21 cellular contexts compared by ENCODE assay signal in the genomic region with DNA sequence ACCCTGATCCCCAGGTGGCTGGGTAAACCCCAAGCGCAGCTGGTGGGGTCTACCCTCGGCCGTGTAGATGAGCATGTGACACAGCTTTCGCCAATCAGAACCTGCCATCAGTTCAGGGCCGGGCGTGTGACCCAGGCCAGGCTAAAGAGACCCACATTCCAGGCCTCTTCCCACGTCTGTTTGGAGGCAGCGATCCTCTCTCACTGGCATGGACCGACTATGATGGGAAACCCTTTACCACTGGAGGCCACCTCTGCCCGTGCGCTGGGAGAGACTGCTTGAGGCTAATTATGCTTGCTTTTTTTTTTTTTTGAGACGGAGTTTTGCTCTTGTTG. TPM values are rescaled to one million over a fixed set of nuclear protein-coding genes. Genes with fewer than 3 reads are reported as not detected.
DNase-seq lines count a peak whose midpoint lies in the region; ATAC-seq and TF ChIP-seq lines count a peak whose summit lies in the region.
"Had no signal": no experiment of that assay in that cellular context is flagged by ENCODE, and none has a peak within 500 bp of the region (broad histone marks: within the 10 kb centered on the region; RNA-seq: fewer than 3 reads in every experiment).

No MANE protein-coding gene starts in this region.

- no peaks in the 10 kb centered on the region for H3K4me1 Mint-ChIP-seq in MCF 10A (ENCODE audit: insufficient read depth, unreplicated experiment)

- H3K9me3 ChIP-seq in HEK293 (ENCODE audit: control insufficient read depth, insufficient read depth, low read depth, low read length) (no peaks in the 10 kb centered on the region), neuronal stem cell (replicated peaks in 1 of 2; ENCODE audit: control insufficient read depth in 2 of 2, insufficient read depth in 1 of 2, low read depth in 1 of 2, low read length in 2 of 2) (peaks cover 11 to 14% of the 10 kb centered on the region in 2 donors)
- H3K9me3 ChIP-seq: A549, Caco-2 had no signal

- H3K4me2 ChIP-seq in neuronal stem cell (ENCODE audit: insufficient read depth, low read length, poor library complexity, severe bottlenecking), result no peak overlapping the region
- H3K4me2 ChIP-seq: A549 had no signal

- no TSS peak for BruUV-seq in MCF 10A (replicated peaks; lab: Mats Ljungman, UMichigan)

- H3K27ac Mint-ChIP-seq in activated naive CD4-positive, alpha-beta T cell treated with anti-CD3 and anti-CD28 coated beads, Interleukin-2, amount 50 U/mL, for 72 hours, result no peak overlapping the region
- no peak overlapping the region for H3K27ac Mint-ChIP-seq in MCF 10A (ENCODE audit: low read depth, unreplicated experiment)
- H3K27ac Mint-ChIP-seq: CD4-positive, alpha-beta T cell; HFFc6 had no signal

- intact Hi-C loops in MCF 10A (cut with micrococcal nuclease), result no loop called here

- no peak overlapping the region for H3K23ac ChIP-seq in neuronal stem cell (ENCODE audit: low read depth, low read length, poor library complexity)

- no peak overlapping the region for H3K18ac ChIP-seq in neuronal stem cell (ENCODE audit: low read length)

- no peaks in the 10 kb centered on the region for H3K27me3 ChIP-seq in neuronal stem cell (ENCODE audit: control insufficient read depth in 3 of 3, insufficient read depth in 3 of 3, low read depth in 1 of 3, low read length in 3 of 3)

- no peak overlapping the region for H3K4ac ChIP-seq in neuronal stem cell (ENCODE audit: low read length)

- no peak overlapping the region for H3K14ac ChIP-seq in neuronal stem cell (ENCODE audit: low read length)

- no peak overlapping the region for H2BK120ac ChIP-seq in neuronal stem cell (ENCODE audit: low read depth, low read length)

- H4K8ac ChIP-seq in neuronal stem cell (ENCODE audit: low read depth, low read length), result no peak overlapping the region

- TF ChIP-seq CTCF in HEK293 (tag by site-specific recombination; IDR thresholded peaks at IDR 0.05) (no peak), MCF 10A (IDR thresholded peaks at IDR 0.05; ENCODE audit: unreplicated experiment) (no peak)

- H3K4me3 Mint-ChIP-seq in MCF 10A (ENCODE audit: unreplicated experiment), result no peak overlapping the region
- H3K4me3 Mint-ChIP-seq: CD4-positive, alpha-beta T cell; HFFc6 had no signal

- H3K79me1 ChIP-seq in neuronal stem cell (ENCODE audit: low read depth, low read length), result peaks cover 1% of the 10 kb centered on the region

- H2AK5ac ChIP-seq in neuronal stem cell (ENCODE audit: low read depth, low read length), result no peak overlapping the region

- POLR2A ChIA-PET in HEK293 (lab: Yijun Ruan, JAX), result no interaction called here
- POLR2A ChIA-PET in MCF 10A (lab: Yijun Ruan, JAX), result interaction anchor here (1.0 kb wide), 1 partner anchor 55 kb away, joined by 3 read pairs; no protein-coding TSS in a partner anchor

- peaks cover 22 to 23% of the 10 kb centered on the region in 2 donors for H3K36me3 Mint-ChIP-seq in activated naive CD4-positive, alpha-beta T cell treated with anti-CD3 and anti-CD28 coated beads, Interleukin-2, amount 50 U/mL, for 72 hours
- H3K36me3 Mint-ChIP-seq in MCF 10A (ENCODE audit: insufficient read depth, unreplicated experiment), result peaks cover 34% of the 10 kb centered on the region

- H2BK15ac ChIP-seq in neuronal stem cell (ENCODE audit: low read length), result peak overlapping the region; percentile 40

- H2BK12ac ChIP-seq in neuronal stem cell (ENCODE audit: low read length), result no peak overlapping the region

- H3K4me1 ChIP-seq in HEK293 (ENCODE audit: control insufficient read depth, insufficient read depth, low read length) (no peaks in the 10 kb centered on the region), neuronal stem cell (ENCODE audit: control insufficient read depth in 2 of 2, insufficient read depth in 1 of 2, low read depth in 1 of 2, low read length in 2 of 2) (no peaks in the 10 kb centered on the region)
- H3K4me1 ChIP-seq: A549, Caco-2 had no signal

- CTCF ChIA-PET in HEK293 (lab: Yijun Ruan, JAX) (no interaction called here), MCF 10A (lab: Yijun Ruan, JAX) (interaction anchor here (0.5 to 1.4 kb wide), 4 partner anchors 22 to 246 kb away, joined by 3 to 4 read pairs (median 4); no protein-coding TSS in a partner anchor)

- WGBS in neuronal stem cell (ENCODE audit: extremely low coverage in 2 of 2, insufficient read length in 2 of 2, insufficient replicate concordance in 1 of 2), 2 donors, result no CpG with 5 or more reads among the region's 12 CpGs

- H2AFZ ChIP-seq in neuronal stem cell (ENCODE audit: low read length), result no peak overlapping the region
- H2AFZ ChIP-seq: GM23248 had no signal

- no peak overlapping the region for H4K91ac ChIP-seq in neuronal stem cell (ENCODE audit: low read depth, low read length, poor library complexity)

- peaks cover 0 to 86% of the 10 kb centered on the region in 2 experiments; a peak in 1 of 3 replicates for H3K36me3 ChIP-seq in HEK293 (ENCODE audit: control insufficient read depth in 2 of 2, insufficient read depth in 1 of 2, low read length in 2 of 2)
- peaks cover 20 to 86% of the 10 kb centered on the region in 2 donors for H3K36me3 ChIP-seq in neuronal stem cell (replicated peaks in 1 of 2; ENCODE audit: control insufficient read depth in 2 of 2, insufficient read depth in 2 of 2, low read length in 2 of 2)

- no peaks in the 10 kb centered on the region for H3K9me3 Mint-ChIP-seq in activated naive CD4-positive, alpha-beta T cell treated with anti-CD3 and anti-CD28 coated beads, Interleukin-2, amount 50 U/mL, for 72 hours
- no peaks in the 10 kb centered on the region for H3K9me3 Mint-ChIP-seq in MCF 10A (ENCODE audit: unreplicated experiment)
- H3K9me3 Mint-ChIP-seq: CD4-positive, alpha-beta T cell; HFFc6 had no signal

- no peaks in the 10 kb centered on the region for H3K27me3 Mint-ChIP-seq in MCF 10A (ENCODE audit: insufficient read depth, unreplicated experiment)
- H3K27me3 Mint-ChIP-seq: CD4-positive, alpha-beta T cell had no signal

- H3K9ac ChIP-seq in neuronal stem cell (ENCODE audit: low read depth, low read length, poor library complexity), result no peak overlapping the region
- H3K9ac ChIP-seq: GM23248 had no signal

- H3K4me3 ChIP-seq in HEK293 (ENCODE audit: low read depth, low read length) (no peak overlapping the region), neuronal stem cell (ENCODE audit: low read length in 2 of 2) (no peak overlapping the region)
- H3K4me3 ChIP-seq: A549, GM23248 had no signal

- H3K27ac ChIP-seq in HEK293 (ENCODE audit: extremely low read depth, low read depth, low read length) (no peak overlapping the region), neuronal stem cell (replicated peaks; ENCODE audit: low read length) (no peak overlapping the region), substantia nigra (ENCODE audit: low read depth, low read length, poor library complexity, severe bottlenecking) (peak overlapping the region; percentile 71)
- H3K27ac ChIP-seq: 22Rv1, A549, C4-2B, GM23248, HL-60 had no signal

- DNase-seq in activated effector memory CD4-positive, alpha-beta T cell treated with anti-CD3 and anti-CD28 coated beads, Interleukin-2, amount 50 U/mL, for 16 hours, result peak; percentile 10
- DNase-seq in activated effector memory CD4-positive, alpha-beta T cell treated with Interleukin-2 at 50 U/mL for 16 hours, result no peak
- DNase-seq in neuronal stem cell (ENCODE audit: low spot score) (no peak), substantia nigra (lab: John Stamatoyannopoulos, UW) (no peak), MCF 10A (ENCODE audit: unreplicated experiment) (no peak), glomerular visceral epithelial cell (ENCODE audit: extremely low spot score) (no peak)
- no peak for DNase-seq in activated naive CD4-positive, alpha-beta T cell treated with anti-CD3 and anti-CD28 coated beads, Interleukin-2, amount 50 U/mL, for 72 hours (ENCODE audit: low spot score in 2 of 2)
- DNase-seq: AML-193, DMS153, DMS79, GDM1, GM23248, HCEC 1CT, HFFc6 had no signal

- ATAC-seq in activated naive CD4-positive, alpha-beta T cell treated with anti-CD3 and anti-CD28 coated beads, Interleukin-2, amount 50 U/mL, for 72 hours, result no peak

- H2BK5ac ChIP-seq in neuronal stem cell (ENCODE audit: low read length), result no peak overlapping the region

TF ChIP-seq in HEK293, 187 proteins besides CTCF, POLR2A, EP300 and RAD21 (continues in another document):
- TF ChIP-seq, protein P1, sequence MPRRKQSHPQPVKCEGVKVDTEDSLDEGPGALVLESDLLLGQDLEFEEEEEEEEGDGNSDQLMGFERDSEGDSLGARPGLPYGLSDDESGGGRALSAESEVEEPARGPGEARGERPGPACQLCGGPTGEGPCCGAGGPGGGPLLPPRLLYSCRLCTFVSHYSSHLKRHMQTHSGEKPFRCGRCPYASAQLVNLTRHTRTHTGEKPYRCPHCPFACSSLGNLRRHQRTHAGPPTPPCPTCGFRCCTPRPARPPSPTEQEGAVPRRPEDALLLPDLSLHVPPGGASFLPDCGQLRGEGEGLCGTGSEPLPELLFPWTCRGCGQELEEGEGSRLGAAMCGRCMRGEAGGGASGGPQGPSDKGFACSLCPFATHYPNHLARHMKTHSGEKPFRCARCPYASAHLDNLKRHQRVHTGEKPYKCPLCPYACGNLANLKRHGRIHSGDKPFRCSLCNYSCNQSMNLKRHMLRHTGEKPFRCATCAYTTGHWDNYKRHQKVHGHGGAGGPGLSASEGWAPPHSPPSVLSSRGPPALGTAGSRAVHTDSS (tag by site-specific recombination; IDR thresholded peaks at IDR 0.05), result no peak
- TF ChIP-seq GFI1B (tag by site-specific recombination; IDR thresholded peaks at IDR 0.05), result no peak
- TF ChIP-seq ZNF610 (tag by site-specific recombination; IDR thresholded peaks at IDR 0.05; ENCODE audit: borderline replicate concordance), result no peak
- TF ChIP-seq ZNF121 (tag by site-specific recombination; IDR thresholded peaks at IDR 0.05), result no peak
- no peak for TF ChIP-seq ZNF404 (tag by site-specific recombination; IDR thresholded peaks at IDR 0.05)

RNA-seq across cellular contexts. Expression of a gene that starts 38.9 kb away (rescaled TPM):
- 21.1 TPM for polyA plus RNA-seq in neuronal stem cell (2013, experiment 1 of 2)
- polyA plus RNA-seq in neuronal stem cell (2013, experiment 2 of 2), result 21.0 TPM
- 10 to 100 TPM; 59.6 to 74.3 TPM for total RNA-seq in activated naive CD4-positive, alpha-beta T cell treated with anti-CD3 and anti-CD28 coated beads, Interleukin-2, amount 50 U/mL, for 72 hours
- 23.4 and 29.7 TPM in 2 replicates for total RNA-seq in MCF 10A (2022)

RNA-seq across cellular contexts. Expression of a gene that starts 55.7 kb away (rescaled TPM):
- 19.7 TPM for polyA plus RNA-seq in neuronal stem cell (2013, experiment 1 of 2)
- 22.6 TPM for polyA plus RNA-seq in neuronal stem cell (2013, experiment 2 of 2)
- 10 to 100 TPM; 61.2 to 63.5 TPM for total RNA-seq in activated naive CD4-positive, alpha-beta T cell treated with anti-CD3 and anti-CD28 coated beads, Interleukin-2, amount 50 U/mL, for 72 hours
- 37.1 and 39.2 TPM in 2 replicates for total RNA-seq in MCF 10A (2022)
